In the genomic region with DNA sequence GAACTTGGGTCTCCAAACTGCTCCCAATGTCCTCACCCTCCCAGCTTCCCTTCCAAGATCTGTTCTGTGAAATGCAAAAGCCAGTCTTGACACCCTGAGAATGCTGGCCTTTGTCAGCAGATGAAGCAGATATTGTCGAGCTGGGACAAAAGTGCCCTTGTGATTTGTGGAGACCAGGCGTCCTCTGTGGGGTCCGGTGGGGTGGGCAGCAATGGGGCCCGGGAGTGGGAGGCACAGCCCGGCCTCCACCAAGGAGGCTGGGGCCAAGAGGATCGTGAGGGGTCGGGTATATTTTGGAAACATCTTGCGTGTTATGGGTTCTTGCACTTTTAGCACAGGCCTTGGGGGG, we compare ENCODE assay signal across 10 cellular contexts.
DNase-seq lines count a peak whose midpoint lies in the region; ATAC-seq and TF ChIP-seq lines count a peak whose summit lies in the region.
"Had no signal": no experiment of that assay in that cellular context is flagged by ENCODE, and none has a peak within 500 bp of the region (broad histone marks: within the 10 kb centered on the region; RNA-seq: fewer than 3 reads in every experiment).

No MANE protein-coding gene starts in this region.

- H4K20me1 ChIP-seq in BLaER1 treated with 17β-estradiol and CSF1 and Interleukin-3, amounts not matched to agents 10 nM and 100 nM = peaks cover 0 to 18% (median 8%) of the 10 kb centered on the region in 11 experiments; a peak in 15 of 22 replicates
- H4K20me1 ChIP-seq in SU-DHL-6 (ENCODE audit: low read depth, low read length) = no peaks in the 10 kb centered on the region

- WGBS in right cardiac atrium = 41% methylated on average over 8 of the region's 8 CpGs
- 7 to 17% (median 10%) methylated on average over 8 of the region's 8 CpGs for WGBS in ovary, 3 donors

- H3K4me1 ChIP-seq in BLaER1 treated with 17β-estradiol and CSF1 and Interleukin-3, amounts not matched to agents 10 nM and 100 nM = peaks cover 10 to 41% (median 34%) of the 10 kb centered on the region in 10 experiments; a peak in 19 of 20 replicates
- H3K4me1 ChIP-seq in right cardiac atrium (ENCODE audit: control insufficient read depth, insufficient read depth, low read length) (no peaks in the 10 kb centered on the region), ovary (ENCODE audit: insufficient read depth) (peaks cover 5% of the 10 kb centered on the region)

- H2AFZ ChIP-seq in SU-DHL-6 (ENCODE audit: low read depth, low read length, severe bottlenecking) = no peak overlapping the region

- H3K36me3 ChIP-seq in BLaER1 treated with 17β-estradiol and CSF1 and Interleukin-3, amounts not matched to agents 10 nM and 100 nM = peaks cover 30 to 64% (median 55%) of the 10 kb centered on the region in 11 experiments
- H3K36me3 ChIP-seq in SU-DHL-6 (ENCODE audit: low read length) (no peaks in the 10 kb centered on the region), ovary (no peaks in the 10 kb centered on the region)

- TF ChIP-seq CTCF in SU-DHL-6 (IDR thresholded peaks at IDR 0.05; ENCODE audit: insufficient read depth, low read length, poor library complexity, severe bottlenecking) = no peak
- no peak for TF ChIP-seq CTCF in ovary (IDR thresholded peaks at IDR 0.05)

- peak; percentile 7 to 22 for ATAC-seq in right cardiac atrium
- ATAC-seq in HG02571 (IDR thresholded peaks at IDR 0.05; ENCODE audit: unreplicated experiment) = no peak
- ATAC-seq in HG02642 (IDR thresholded peaks at IDR 0.05; ENCODE audit: poor library complexity, unreplicated experiment) = no peak
- ATAC-seq in GM21515 (IDR thresholded peaks at IDR 0.05; ENCODE audit: unreplicated experiment) = no peak
- ATAC-seq: activated naive CD8-positive, alpha-beta T cell treated with anti-CD3 and anti-CD28 coated beads, Interleukin-2, amount 50 U/mL, for 24 hours; naive thymus-derived CD8-positive, alpha-beta T cell had no signal

- peak overlapping the region in 10 of 11 experiments; percentile 0 to 55 (median 40); a peak in 12 of 22 replicates for H3K4me2 ChIP-seq in BLaER1 treated with 17β-estradiol and CSF1 and Interleukin-3, amounts not matched to agents 10 nM and 100 nM
- peak overlapping the region; percentile 13 for H3K4me2 ChIP-seq in SU-DHL-6 (ENCODE audit: low read depth, low read length, poor library complexity, severe bottlenecking)

- H3F3A ChIP-seq in SU-DHL-6 (ENCODE audit: insufficient read depth) = no peaks in the 10 kb centered on the region

- H3K9me2 ChIP-seq in SU-DHL-6 (replicated peaks; ENCODE audit: insufficient read depth, low read length) = no peaks in the 10 kb centered on the region

- no peak for TF ChIP-seq POLR2A in ovary (IDR thresholded peaks at IDR 0.05)

- no peak for TF ChIP-seq EP300 in ovary (IDR thresholded peaks at IDR 0.05)

- intact Hi-C loops in right cardiac atrium (cut with DNase I) (loop anchor here in 2 of 4 donors (10.0 kb wide), 2 partner anchors 57 to 77 kb away; no protein-coding TSS in a partner anchor), ovary (cut with DNase I) (no loop called here)

- H3K4me3 ChIP-seq in BLaER1 treated with 17β-estradiol and CSF1 and Interleukin-3, amounts not matched to agents 10 nM and 100 nM = no peak overlapping the region
- no peak overlapping the region for H3K4me3 ChIP-seq in SU-DHL-6 (ENCODE audit: insufficient read depth, low read length, poor library complexity, severe bottlenecking)
- H3K4me3 ChIP-seq in right cardiac atrium (ENCODE audit: low read length) = no peak overlapping the region
- H3K4me3 ChIP-seq in ovary = no peak overlapping the region

- no peaks in the 10 kb centered on the region for H3K79me2 ChIP-seq in SU-DHL-6 (ENCODE audit: insufficient read depth, low read length)

- H3K9ac ChIP-seq in BLaER1 treated with 17β-estradiol and CSF1 and Interleukin-3, amounts not matched to agents 10 nM and 100 nM = 0 out of 22 replicates have a peak overlapping the region, but pooled peaks of 1 of the 11 experiments have one; percentile 9
- no peak overlapping the region for H3K9ac ChIP-seq in SU-DHL-6 (ENCODE audit: low read length)

- DNase-seq in right cardiac atrium = peak in 1 of 3 donors; percentile 57
- DNase-seq in ovary = peak in 1 of 5 donors; percentile 47
- no peak for DNase-seq in cerebellum (ENCODE audit: low spot score)
- DNase-seq: activated naive CD8-positive, alpha-beta T cell treated with anti-CD3 and anti-CD28 coated beads, Interleukin-2, amount 50 U/mL, for 24 hours; naive thymus-derived CD8-positive, alpha-beta T cell had no signal

- no peaks in the 10 kb centered on the region for H3K27me3 ChIP-seq in BLaER1 treated with 17β-estradiol and CSF1 and Interleukin-3, amounts not matched to agents 10 nM and 100 nM
- H3K27me3 ChIP-seq in SU-DHL-6 (ENCODE audit: low read length) (no peaks in the 10 kb centered on the region), right cardiac atrium (ENCODE audit: control insufficient read depth, insufficient read depth) (no peaks in the 10 kb centered on the region), ovary (no peaks in the 10 kb centered on the region)

- 0 out of 22 replicates have a peak, but pooled peaks cover 0 to 5% (median 0%) of the 10 kb centered on the region in 11 experiments for H3K9me3 ChIP-seq in BLaER1 treated with 17β-estradiol and CSF1 and Interleukin-3, amounts not matched to agents 10 nM and 100 nM (replicated peaks in 1 of 11)
- H3K9me3 ChIP-seq in SU-DHL-6 (ENCODE audit: insufficient read depth, low read length) (no peaks in the 10 kb centered on the region), right cardiac atrium (ENCODE audit: control insufficient read depth, low read length) (no peaks in the 10 kb centered on the region), ovary (no peaks in the 10 kb centered on the region)

- H3K27ac ChIP-seq in BLaER1 treated with 17β-estradiol and CSF1 and Interleukin-3, amounts not matched to agents 10 nM and 100 nM = no peak overlapping the region
- H3K27ac ChIP-seq in SU-DHL-6 (ENCODE audit: low read depth, low read length) (no peak overlapping the region), right cardiac atrium (ENCODE audit: low read length) (no peak overlapping the region), ovary (peak overlapping the region; percentile 81 to 89)

Comparison
In these comparisons a context has a peak if more than half of its experiments do, and no peak if none do; other contexts are left out.
1. H3K27ac ChIP-seq: peak in ovary (2 of 2); none in BLaER1 treated with 17β-estradiol and CSF1 and Interleukin-3, amounts not matched to agents 10 nM and 100 nM (0 of 11), SU-DHL-6 (single experiment) and right cardiac atrium (single experiment).
2. ATAC-seq: peak in right cardiac atrium (2 of 2); none in HG02571 (single experiment), HG02642 (single experiment) and GM21515 (single experiment).